In genomic region chr18:44770641-44771040, GRCh38 we compare ENCODE assay signal across 22 cellular contexts.
A peak's percentile ranks its signal among the peaks of the same experiment; 100 is the strongest.
DNase-seq lines count a peak whose midpoint lies in the region; ATAC-seq, FAIRE-seq and TF ChIP-seq lines count a peak whose summit lies in the region.
"Had no signal": no experiment of that assay in that cellular context is flagged by ENCODE, and none has a peak within 500 bp of the region (broad histone marks: within the 10 kb centered on the region; RNA-seq: fewer than 3 reads in every experiment).

No MANE protein-coding gene starts in this region.

- no peaks in the 10 kb centered on the region for H3K27me3 ChIP-seq in dorsolateral prefrontal cortex

- FAIRE-seq in RCC 7860 (lab: Jason Lieb, UNC): no peak
- FAIRE-seq: A549, GM12878, GM19239, H1, HepG2 had no signal

- H3K27me3 Mint-ChIP-seq in IgD-negative memory B cell (no peaks in the 10 kb centered on the region), endothelial cell (ENCODE audit: unreplicated experiment) (peaks cover 8% of the 10 kb centered on the region), nephron (ENCODE audit: low read depth) (no peaks in the 10 kb centered on the region)
- H3K27me3 Mint-ChIP-seq in stimulated activated naive B cell treated with anti-CD40 and anti-IgM and Interleukin-4, amounts not matched to agents 10 μg/mL and 1 μg/mL and 100 μg/mL, for 72 hours: no peaks in the 10 kb centered on the region
- H3K27me3 Mint-ChIP-seq: CD8-positive, alpha-beta memory T cell had no signal

- peaks cover 15% of the 10 kb centered on the region for H3K36me3 Mint-ChIP-seq in IgD-negative memory B cell
- peaks cover 42% of the 10 kb centered on the region for H3K36me3 Mint-ChIP-seq in endothelial cell (ENCODE audit: low read depth, unreplicated experiment)
- peaks cover 16% of the 10 kb centered on the region for H3K36me3 Mint-ChIP-seq in nephron (ENCODE audit: low read depth)
- H3K36me3 Mint-ChIP-seq in stimulated activated naive B cell treated with anti-CD40 and anti-IgM and Interleukin-4, amounts not matched to agents 10 μg/mL and 1 μg/mL and 100 μg/mL, for 72 hours: peaks cover 54 to 83% of the 10 kb centered on the region in 2 donors
- H3K36me3 Mint-ChIP-seq: CD4-positive, CD25-positive, alpha-beta regulatory T cell; CD8-positive, alpha-beta memory T cell had no signal

- intact Hi-C loops in dorsolateral prefrontal cortex (cut with DNase I): no loop called here

- H3K4me1 Mint-ChIP-seq in IgD-negative memory B cell (peaks cover 54 to 81% (median 80%) of the 10 kb centered on the region in 3 donors), endothelial cell (ENCODE audit: unreplicated experiment) (peaks cover 83% of the 10 kb centered on the region), nephron (peaks cover 67% of the 10 kb centered on the region)
- peaks cover 72 to 97% of the 10 kb centered on the region in 2 donors for H3K4me1 Mint-ChIP-seq in stimulated activated naive B cell treated with anti-CD40 and anti-IgM and Interleukin-4, amounts not matched to agents 10 μg/mL and 1 μg/mL and 100 μg/mL, for 72 hours
- H3K4me1 Mint-ChIP-seq: CD8-positive, alpha-beta memory T cell had no signal

- TF ChIP-seq CTCF in endothelial cell (IDR thresholded peaks at IDR 0.05; ENCODE audit: unreplicated experiment): no peak
- no peak for TF ChIP-seq CTCF in nephron (IDR thresholded peaks at IDR 0.05; ENCODE audit: unreplicated experiment in 3 of 3)
- TF ChIP-seq CTCF in dorsolateral prefrontal cortex (IDR thresholded peaks at IDR 0.05 in 54 of 56, conservative IDR thresholded peaks at IDR 0.05 in 2 of 56; ENCODE audit: low read depth in 1 of 56, partially characterized antibody in 56 of 56): no peak

- peak overlapping the region in 1 of 4 donors; percentile 25 for H3K4me3 Mint-ChIP-seq in IgD-negative memory B cell
- H3K4me3 Mint-ChIP-seq in endothelial cell (ENCODE audit: unreplicated experiment): no peak overlapping the region
- H3K4me3 Mint-ChIP-seq in nephron: no peak overlapping the region
- peak overlapping the region in 1 of 2 donors; percentile 55 for H3K4me3 Mint-ChIP-seq in stimulated activated naive B cell treated with anti-CD40 and anti-IgM and Interleukin-4, amounts not matched to agents 10 μg/mL and 1 μg/mL and 100 μg/mL, for 72 hours
- H3K4me3 Mint-ChIP-seq: CD4-positive, CD25-positive, alpha-beta regulatory T cell; CD8-positive, alpha-beta memory T cell; H9 had no signal

- H3K27ac Mint-ChIP-seq in IgD-negative memory B cell (peak overlapping the region; percentile 6 to 76 (median 61)), endothelial cell (ENCODE audit: unreplicated experiment) (peak overlapping the region; percentile 71), nephron (peak overlapping the region; percentile 11 to 59 (median 48))
- H3K27ac Mint-ChIP-seq in stimulated activated naive B cell treated with anti-CD40 and anti-IgM and Interleukin-4, amounts not matched to agents 10 μg/mL and 1 μg/mL and 100 μg/mL, for 72 hours: peak overlapping the region; percentile 97
- H3K27ac Mint-ChIP-seq: CD8-positive, alpha-beta memory T cell had no signal

- no peak overlapping the region for H3K27ac ChIP-seq in dorsolateral prefrontal cortex
- H3K27ac ChIP-seq: BLaER1 treated with 17β-estradiol and CSF1 and Interleukin-3, amounts not matched to agents 10 nM and 100 nM had no signal

- DNase-seq in endothelial cell (ENCODE audit: low spot score): no peak
- DNase-seq in stimulated activated naive B cell treated with anti-CD40 and anti-IgM and Interleukin-4, amounts not matched to agents 10 μg/mL and 1 μg/mL and 100 μg/mL, for 72 hours: no peak
- DNase-seq in dorsolateral prefrontal cortex: no peak
- DNase-seq in RCC 7860 (ENCODE audit: low spot score): no peak
- DNase-seq: AML-193; CD4-positive, CD25-positive, alpha-beta regulatory T cell; CD8-positive, alpha-beta memory T cell; COR-L47; DMS 273 treated with DMSO at 0.1 percent for 48 hours; DMS53; DND-41; EL; H9 had no signal

- H3K9me3 Mint-ChIP-seq in IgD-negative memory B cell (no peaks in the 10 kb centered on the region), endothelial cell (ENCODE audit: unreplicated experiment) (no peaks in the 10 kb centered on the region), nephron (no peaks in the 10 kb centered on the region)
- H3K9me3 Mint-ChIP-seq in stimulated activated naive B cell treated with anti-CD40 and anti-IgM and Interleukin-4, amounts not matched to agents 10 μg/mL and 1 μg/mL and 100 μg/mL, for 72 hours: peaks cover 2 to 3% of the 10 kb centered on the region in 2 donors
- H3K9me3 Mint-ChIP-seq: CD8-positive, alpha-beta memory T cell; H9 had no signal

- ATAC-seq in stimulated activated naive B cell treated with anti-CD40 and anti-IgM and Interleukin-4, amounts not matched to agents 10 μg/mL and 1 μg/mL and 100 μg/mL, for 72 hours (replicated peaks): no peak
- no peak for ATAC-seq in GM18868 (IDR thresholded peaks at IDR 0.05; ENCODE audit: unreplicated experiment)
- ATAC-seq: GM12878 had no signal

- no peak overlapping the region for H3K4me3 ChIP-seq in dorsolateral prefrontal cortex
- H3K4me3 ChIP-seq: A549; BLaER1 treated with 17β-estradiol and CSF1 and Interleukin-3, amounts not matched to agents 10 nM and 100 nM; GM12878 had no signal
